24 cellular contexts compared by ENCODE assay signal in the genomic region with DNA sequence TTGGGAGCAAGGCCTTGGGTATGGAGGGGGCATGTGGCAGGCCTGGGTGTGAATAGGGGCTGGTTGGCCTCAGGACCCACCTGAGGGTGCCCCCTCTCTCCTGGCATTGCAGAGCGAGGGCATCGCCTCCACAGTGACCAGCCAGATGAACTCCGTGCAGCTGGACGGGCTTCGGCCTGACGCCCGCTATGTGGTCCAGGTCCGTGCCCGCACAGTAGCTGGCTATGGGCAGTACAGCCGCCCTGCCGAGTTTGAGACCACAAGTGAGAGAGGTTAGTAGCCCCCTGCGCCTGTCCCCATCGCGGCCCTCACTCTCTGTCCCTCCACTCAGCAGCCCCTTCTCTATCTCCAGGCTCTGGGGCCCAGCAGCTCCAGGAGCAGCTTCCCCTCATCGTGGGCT. TPM values are rescaled to one million over a fixed set of nuclear protein-coding genes. Genes with fewer than 3 reads are reported as not detected.
DNase-seq lines count a peak whose midpoint lies in the region; ATAC-seq, FAIRE-seq and TF ChIP-seq lines count a peak whose summit lies in the region.
"Had no signal": no experiment of that assay in that cellular context is flagged by ENCODE, and none has a peak within 500 bp of the region (broad histone marks: within the 10 kb centered on the region; RNA-seq: fewer than 3 reads in every experiment).

No MANE protein-coding gene starts in this region.

- ATAC-seq in HG03439 (IDR thresholded peaks at IDR 0.05; ENCODE audit: unreplicated experiment) = no peak
- ATAC-seq: A549; CD8-positive, alpha-beta T cell had no signal

- H3K4me2 ChIP-seq in DOHH2 (ENCODE audit: low read length) (peak overlapping the region; percentile 73; the same call in 1 of the 2 replicates), H1 (ENCODE audit: insufficient read depth in 1 of 2, low read depth in 2 of 2, low read length in 2 of 2) (no peak overlapping the region)
- H3K4me2 ChIP-seq: A549 had no signal

- H3K27me3 ChIP-seq in breast epithelium (no peaks in the 10 kb centered on the region), DOHH2 (ENCODE audit: control insufficient read depth, low read length) (no peaks in the 10 kb centered on the region), H1 (replicated peaks in 1 of 4; ENCODE audit: control insufficient read depth in 3 of 4, extremely low read depth in 1 of 4, insufficient read depth in 3 of 4, low read length in 3 of 4) (peaks cover 0 to 29% (median 19%) of the 10 kb centered on the region in 4 experiments; a peak in 6 of 7 replicates)

- no peak overlapping the region for H2AFZ ChIP-seq in H1 (ENCODE audit: low read length)

- FAIRE-seq in H1 (lab: Jason Lieb, UNC) = no peak
- FAIRE-seq in GM12891 (lab: Jason Lieb, UNC) = no peak
- FAIRE-seq: A549, D721Med, GM12878, GM19239 had no signal

- no peak overlapping the region for H2BK5ac ChIP-seq in H1 (ENCODE audit: low read depth, low read length)

- no peak overlapping the region for H3K23ac ChIP-seq in H1 (ENCODE audit: insufficient read length)

- H3K9ac ChIP-seq in H1 (replicated peaks in 1 of 4; ENCODE audit: extremely low read depth in 1 of 4, low read depth in 3 of 4, low read length in 3 of 4) = no peak overlapping the region
- H3K9ac ChIP-seq: BLaER1 treated with 17β-estradiol and CSF1 and Interleukin-3, amounts not matched to agents 10 nM and 100 nM had no signal

- peaks cover 11% of the 10 kb centered on the region for H3K4me1 Mint-ChIP-seq in MCF 10A (ENCODE audit: insufficient read depth, unreplicated experiment)
- H3K4me1 Mint-ChIP-seq in neural crest cell = peaks cover 53% of the 10 kb centered on the region

- H3K36me3 Mint-ChIP-seq in MCF 10A (ENCODE audit: insufficient read depth, unreplicated experiment) (peaks cover 11% of the 10 kb centered on the region), neural crest cell (ENCODE audit: low read depth) (peaks cover 7% of the 10 kb centered on the region)
- H3K36me3 Mint-ChIP-seq: CD8-positive, alpha-beta T cell had no signal

- no peak overlapping the region for H4K5ac ChIP-seq in H1 (ENCODE audit: insufficient read length, low read depth, low read length)

- H3K79me1 ChIP-seq in H1 (ENCODE audit: low read depth, low read length) = no peaks in the 10 kb centered on the region

- WGBS in H1 (ENCODE audit: extremely low coverage in 1 of 2, insufficient coverage in 1 of 2, insufficient read length in 1 of 2, insufficient replicate concordance in 2 of 2, low coverage in 1 of 2, low lambda C conversion rate in 2 of 2, missing lambda C conversion rate in 1 of 2), 2 experiments = 95% methylated on average over 15 of the region's 15 CpGs; no CpG with 5 or more reads in 1 of the 2 experiments

- no peak overlapping the region for H3K4me3 ChIP-seq in breast epithelium
- H3K4me3 ChIP-seq in DOHH2 (ENCODE audit: low read length) = no peak overlapping the region
- H3K4me3 ChIP-seq in H1 (ENCODE audit: extremely low read depth in 1 of 4, insufficient read depth in 2 of 4, low read depth in 3 of 4, low read length in 4 of 4) = no peak overlapping the region
- H3K4me3 ChIP-seq: A549; BLaER1 treated with 17β-estradiol and CSF1 and Interleukin-3, amounts not matched to agents 10 nM and 100 nM; GM12878 had no signal

- no peaks in the 10 kb centered on the region for H3K23me2 ChIP-seq in H1 (ENCODE audit: low read depth, low read length)

- H2BK12ac ChIP-seq in H1 (ENCODE audit: low read depth, low read length) = peak overlapping the region; percentile 9; the same call in 1 of the 2 replicates

- CTCF ChIA-PET in MCF 10A (lab: Yijun Ruan, JAX) (interaction anchor here (0.7 kb wide), 1 partner anchor 16 kb away, joined by 4 read pairs; a partner anchor contains a TSS), H1 (lab: Charles Lee; ENCODE audit: partially characterized antibody) (interaction anchor here (1.0 to 2.2 kb wide), 2 partner anchors 25 to 226 kb away, joined by 3 to 7 read pairs; no protein-coding TSS in a partner anchor)

- H4K20me1 ChIP-seq in DOHH2 (ENCODE audit: control insufficient read depth, insufficient read depth, low read depth, low read length) (no peaks in the 10 kb centered on the region), H1 (replicated peaks in 1 of 2; ENCODE audit: control insufficient read depth in 1 of 2, insufficient read depth in 2 of 2, low read length in 2 of 2) (no peaks in the 10 kb centered on the region)

- H2AK5ac ChIP-seq in H1 (ENCODE audit: low read depth, low read length) = no peak overlapping the region

- H3K4me1 ChIP-seq in breast epithelium = peaks cover 8 to 44% of the 10 kb centered on the region in 2 donors
- H3K4me1 ChIP-seq in DOHH2 (ENCODE audit: control insufficient read depth, low read length) = peaks cover 28% of the 10 kb centered on the region
- peaks cover 0 to 32% (median 18%) of the 10 kb centered on the region in 4 experiments; a peak in 6 of 7 replicates for H3K4me1 ChIP-seq in H1 (replicated peaks in 1 of 4; ENCODE audit: control insufficient read depth in 3 of 4, insufficient read depth in 4 of 4, low read length in 3 of 4)
- H3K4me1 ChIP-seq: A549 had no signal

- H3K36me3 ChIP-seq in breast epithelium (no peaks in the 10 kb centered on the region), DOHH2 (ENCODE audit: control insufficient read depth, low read length) (no peaks in the 10 kb centered on the region), H1 (ENCODE audit: control insufficient read depth in 2 of 4, insufficient read depth in 4 of 4, low read length in 3 of 4) (no peaks in the 10 kb centered on the region)

- no peak overlapping the region for H2BK20ac ChIP-seq in H1 (ENCODE audit: low read length)

- TF ChIP-seq RAD21 in H1 (IDR thresholded peaks at IDR 0.05 in 1 of 2, conservative IDR thresholded peaks at IDR 0.05 in 1 of 2; ENCODE audit: low read depth in 2 of 2, low read length in 2 of 2) = no peak

- DNase-seq in breast epithelium (ENCODE audit: low spot score in 2 of 2) (no peak), MCF 10A (ENCODE audit: unreplicated experiment) (no peak), H1 (ENCODE audit: low read depth in 1 of 2, low spot score in 2 of 2) (no peak), neural crest cell (ENCODE audit: low read depth, low spot score) (no peak), GM12891 (ENCODE audit: insufficient read length, low spot score) (no peak), NCI-H2227 (lab: John Stamatoyannopoulos, UW; ENCODE audit: unreplicated experiment) (no peak)
- DNase-seq: AML-193; Caco-2; Calu3; CD4-positive, alpha-beta T cell; CD8-positive, alpha-beta T cell; DMS79 treated with DMSO at 0.1 percent for 48 hours; EL; GDM1 had no signal

- H3K9me3 ChIP-seq in breast epithelium (no peaks in the 10 kb centered on the region), DOHH2 (ENCODE audit: control insufficient read depth, insufficient read depth, low read length) (no peaks in the 10 kb centered on the region), H1 (ENCODE audit: insufficient read depth in 2 of 2, low read depth in 1 of 2, low read length in 1 of 2) (no peaks in the 10 kb centered on the region)
- H3K9me3 ChIP-seq: A549; BLaER1 treated with 17β-estradiol and CSF1 and Interleukin-3, amounts not matched to agents 10 nM and 100 nM; Caco-2 had no signal

- no peak for TF ChIP-seq EP300 in H1 (IDR thresholded peaks at IDR 0.05; ENCODE audit: borderline replicate concordance in 1 of 2, low read depth in 2 of 2, low read length in 2 of 2)

- H3K4ac ChIP-seq in H1 (replicated peaks; ENCODE audit: insufficient read length, low read depth, low read length) = no peak overlapping the region

- no peak overlapping the region for H3K18ac ChIP-seq in H1 (ENCODE audit: extremely low read depth, low read length)

- H3K4me3 Mint-ChIP-seq in MCF 10A (ENCODE audit: unreplicated experiment) (no peak overlapping the region), neural crest cell (peak overlapping the region; percentile 49)
- H3K4me3 Mint-ChIP-seq: B cell; CD4-positive, alpha-beta T cell; CD8-positive, alpha-beta T cell had no signal

- H3K27me3 Mint-ChIP-seq in MCF 10A (ENCODE audit: insufficient read depth, unreplicated experiment) = no peaks in the 10 kb centered on the region
- no peaks in the 10 kb centered on the region for H3K27me3 Mint-ChIP-seq in neural crest cell (ENCODE audit: low read depth)

- H3K27ac Mint-ChIP-seq in MCF 10A (ENCODE audit: low read depth, unreplicated experiment) (no peak overlapping the region), neural crest cell (ENCODE audit: unreplicated experiment) (no peak overlapping the region)
- H3K27ac Mint-ChIP-seq: B cell; CD4-positive, alpha-beta T cell; CD8-positive, alpha-beta T cell had no signal

- no peaks in the 10 kb centered on the region for H3K9me2 ChIP-seq in DOHH2 (replicated peaks; ENCODE audit: control insufficient read depth, low read length)

- H3K79me2 ChIP-seq in DOHH2 (ENCODE audit: control insufficient read depth, low read length) (no peaks in the 10 kb centered on the region), H1 (ENCODE audit: control insufficient read depth in 1 of 2, insufficient read depth in 2 of 2, low read length in 2 of 2) (no peaks in the 10 kb centered on the region)

- BruUV-seq in MCF 10A (replicated peaks; lab: Mats Ljungman, UMichigan) = no TSS peak

- H2BK120ac ChIP-seq in H1 (replicated peaks; ENCODE audit: low read depth, low read length) = no peak overlapping the region

- no peak overlapping the region for H4K8ac ChIP-seq in H1 (ENCODE audit: extremely low read depth, insufficient read depth, low read length)

- no peak overlapping the region for H3K56ac ChIP-seq in H1 (replicated peaks; ENCODE audit: insufficient read length, low read depth, low read length)

- H3K9me3 Mint-ChIP-seq in MCF 10A (ENCODE audit: unreplicated experiment) (no peaks in the 10 kb centered on the region), neural crest cell (no peaks in the 10 kb centered on the region)
- H3K9me3 Mint-ChIP-seq: CD4-positive, alpha-beta T cell; CD8-positive, alpha-beta T cell had no signal

- TF ChIP-seq CTCF in breast epithelium (IDR thresholded peaks at IDR 0.05) (no peak), MCF 10A (IDR thresholded peaks at IDR 0.05; ENCODE audit: unreplicated experiment) (no peak), DOHH2 (IDR thresholded peaks at IDR 0.05; ENCODE audit: low read depth, low read length, poor library complexity, severe bottlenecking) (no peak), H1 (IDR thresholded peaks at IDR 0.05; ENCODE audit: control extremely low read depth in 1 of 3, insufficient read depth in 1 of 3, low read depth in 1 of 3, low read length in 3 of 3) (no peak), neural crest cell (conservative IDR thresholded peaks at IDR 0.05) (no peak)

- no peaks in the 10 kb centered on the region for H3F3A ChIP-seq in DOHH2 (ENCODE audit: control insufficient read depth, insufficient read depth)

- H4K91ac ChIP-seq in H1 (replicated peaks; ENCODE audit: insufficient read length, low read length) = no peak overlapping the region

- no peak overlapping the region for H2BK15ac ChIP-seq in H1 (ENCODE audit: low read length)

- POLR2A ChIA-PET in MCF 10A (lab: Yijun Ruan, JAX) (no interaction called here), H1 (lab: Charles Lee; ENCODE audit: partially characterized antibody) (no interaction called here)

- no peak overlapping the region for H3K14ac ChIP-seq in H1 (ENCODE audit: insufficient read length)

- H3K27ac ChIP-seq in breast epithelium (peak overlapping the region; percentile 82 to 89), DOHH2 (ENCODE audit: low read depth, low read length) (no peak overlapping the region), H1 (ENCODE audit: low read depth, low read length) (no peak overlapping the region)
- H3K27ac ChIP-seq: 22Rv1; A549; BLaER1 treated with 17β-estradiol and CSF1 and Interleukin-3, amounts not matched to agents 10 nM and 100 nM; C4-2B had no signal

- TF ChIP-seq POLR2A in breast epithelium (IDR thresholded peaks at IDR 0.05) (no peak), H1 (IDR thresholded peaks at IDR 0.05; ENCODE audit: control extremely low read depth in 1 of 2, low read depth in 2 of 2, low read length in 2 of 2) (no peak), GM12891 (IDR thresholded peaks at IDR 0.05; ENCODE audit: low read depth, low read length) (no peak)

- intact Hi-C loops in breast epithelium (cut with DNase I; ENCODE audit: low total_unique reads) (no loop called here), MCF 10A (cut with micrococcal nuclease) (no loop called here)

RNA-seq across cellular contexts. Expression of a gene that starts 16.0 kb away (rescaled TPM):
- total RNA-seq in breast epithelium (10 to 100 TPM in 1 of 3 donors, 1 to 10 TPM in 1, under 1 TPM in 1; 0.32 to 25.3 (median 7.9) TPM), MCF 10A (2022) (4.0 and 5.4 TPM in 2 replicates), neural crest cell (9.7 and 13.4 TPM in 2 replicates)
- total RNA-seq in H1 (2021; fragmentation: NEBNext Ultra II Directional; extraction: Animal tissue kit (Norgen Biotek cat#: 25700)) = 0.80 and 0.91 TPM in 2 replicates
- polyA plus RNA-seq in H1 (2011; rRNA removed) = 0.41 and 0.82 TPM in 2 replicates
- polyA plus RNA-seq in H1 (2011; cell fraction: cytosol; rRNA removed) = 0.61 TPM
- 1.5 TPM for polyA plus RNA-seq in H1 (2011; cell fraction: nucleus; rRNA removed)
- polyA plus RNA-seq in H1 (2012, experiment 1 of 2) = 0.83 to 1.3 TPM (median 1.0 TPM) in 4 replicates
- polyA plus RNA-seq in H1 (2012, experiment 2 of 2) = 1.2 TPM
- polyA plus RNA-seq in H1 (2013, experiment 1 of 2) = 0.55 TPM
- polyA plus RNA-seq in H1 (2013, experiment 2 of 2) = 0.46 TPM
- polyA minus RNA-seq in H1 (2011; rRNA and poly(A)+ RNA removed) = 0.78 and 1.8 TPM in 2 replicates
- 1.8 TPM for polyA minus RNA-seq in H1 (2011; cell fraction: cytosol; rRNA and poly(A)+ RNA removed)
- 0.40 TPM for polyA minus RNA-seq in H1 (2011; cell fraction: nucleus; rRNA and poly(A)+ RNA removed)
- not detected for polyA plus RNA-seq in GM12891 (2012; ENCODE audit: low read depth, missing spikeins)
- total RNA-seq: CD8-positive, alpha-beta T cell; GM12878 had no signal

Comparison
In these comparisons a context has a peak if more than half of its experiments do, and no peak if none do; other contexts are left out.
1. H3K27ac ChIP-seq: peak in breast epithelium (2 of 2); none in DOHH2 (single experiment) and H1 (single experiment).